In genomic region chr2:23586691-23587090, GRCh38 we compare ENCODE assay signal across 22 cellular contexts.
A peak's percentile ranks its signal among the peaks of the same experiment; 100 is the strongest.
DNase-seq lines count a peak whose midpoint lies in the region; ATAC-seq, FAIRE-seq and TF ChIP-seq lines count a peak whose summit lies in the region.
"Had no signal": no experiment of that assay in that cellular context is flagged by ENCODE, and none has a peak within 500 bp of the region (broad histone marks: within the 10 kb centered on the region; RNA-seq: fewer than 3 reads in every experiment).

No MANE protein-coding gene starts in this region.

- peak overlapping the region; percentile 37 for H2BK15ac ChIP-seq in neuronal stem cell (ENCODE audit: low read length)

- H3K14ac ChIP-seq in neuronal stem cell (ENCODE audit: low read length), result no peak overlapping the region

- no peak overlapping the region for H3K9ac ChIP-seq in kidney (ENCODE audit: low read length in 2 of 2)
- H3K9ac ChIP-seq in neuronal stem cell (ENCODE audit: low read depth, low read length, poor library complexity), result no peak overlapping the region
- H3K9ac ChIP-seq: GM23248, KMS-11 had no signal

- H3K27me3 ChIP-seq in neuronal stem cell (ENCODE audit: control insufficient read depth in 3 of 3, insufficient read depth in 3 of 3, low read depth in 1 of 3, low read length in 3 of 3), result no peaks in the 10 kb centered on the region
- H3K27me3 ChIP-seq: SJCRH30 had no signal

- no peak overlapping the region for H3K4me2 ChIP-seq in neuronal stem cell (ENCODE audit: insufficient read depth, low read length, poor library complexity, severe bottlenecking)
- H3K4me2 ChIP-seq: KMS-11 had no signal

- no peak overlapping the region for H3K27ac ChIP-seq in kidney (ENCODE audit: low read depth in 2 of 2, low read length in 2 of 2)
- H3K27ac ChIP-seq in neuronal stem cell (replicated peaks; ENCODE audit: low read length), result no peak overlapping the region
- H3K27ac ChIP-seq: 22Rv1, GM23248, KMS-11, RWPE1, SJCRH30 had no signal

- H2BK120ac ChIP-seq in neuronal stem cell (ENCODE audit: low read depth, low read length), result no peak overlapping the region

- H3K36me3 ChIP-seq in kidney (ENCODE audit: control insufficient read depth in 1 of 2, insufficient read depth in 2 of 2, low read length in 2 of 2) (no peaks in the 10 kb centered on the region), neuronal stem cell (replicated peaks in 1 of 2; ENCODE audit: control insufficient read depth in 2 of 2, insufficient read depth in 2 of 2, low read length in 2 of 2) (no peaks in the 10 kb centered on the region)

- no peaks in the 10 kb centered on the region for H3K36me3 Mint-ChIP-seq in stimulated activated effector memory CD8-positive, alpha-beta T cell treated with anti-CD3 and anti-CD28 coated beads, Interleukin-12 subunit alpha, Interleukin-12 subunit beta, amount 100 ng/mL, for 72 hours
- H3K36me3 Mint-ChIP-seq: CD8-positive, alpha-beta T cell had no signal

- H3K9me3 Mint-ChIP-seq in stimulated activated effector memory CD8-positive, alpha-beta T cell treated with anti-CD3 and anti-CD28 coated beads, Interleukin-12 subunit alpha, Interleukin-12 subunit beta, amount 100 ng/mL, for 72 hours, result no peaks in the 10 kb centered on the region
- H3K9me3 Mint-ChIP-seq: CD8-positive, alpha-beta T cell had no signal

- H3K4me3 ChIP-seq in kidney (ENCODE audit: low read length in 2 of 2) (no peak overlapping the region), neuronal stem cell (ENCODE audit: low read length in 2 of 2) (no peak overlapping the region)
- H3K4me3 ChIP-seq: GM12878, GM23248, SJCRH30 had no signal

- no peak overlapping the region for H2BK12ac ChIP-seq in neuronal stem cell (ENCODE audit: low read length)

- TF ChIP-seq CTCF in kidney (IDR thresholded peaks at IDR 0.05; ENCODE audit: borderline replicate concordance, extremely low read depth, insufficient read depth), result no peak

- WGBS in neuronal stem cell (ENCODE audit: extremely low coverage in 2 of 2, insufficient read length in 2 of 2, insufficient replicate concordance in 1 of 2), 2 donors, result no CpG with 5 or more reads among the region's 9 CpGs

- H3K27ac Mint-ChIP-seq in stimulated activated effector memory CD8-positive, alpha-beta T cell treated with anti-CD3 and anti-CD28 coated beads, Interleukin-12 subunit alpha, Interleukin-12 subunit beta, amount 100 ng/mL, for 72 hours, result no peak overlapping the region
- H3K27ac Mint-ChIP-seq: CD8-positive, alpha-beta T cell had no signal

- ATAC-seq in stimulated activated effector memory CD8-positive, alpha-beta T cell treated with anti-CD3 and anti-CD28 coated beads, Interleukin-12 subunit alpha, Interleukin-12 subunit beta, amount 100 ng/mL, for 72 hours, result no peak
- no peak for ATAC-seq in GM18867 (IDR thresholded peaks at IDR 0.05; ENCODE audit: unreplicated experiment)
- ATAC-seq: CD8-positive, alpha-beta T cell; GM12878; HepG2; PC-3 had no signal

- no peak overlapping the region for H3K23ac ChIP-seq in neuronal stem cell (ENCODE audit: low read depth, low read length, poor library complexity)

- H3K9me3 ChIP-seq in kidney (ENCODE audit: control insufficient read depth in 1 of 2, low read length in 2 of 2), result no peaks in the 10 kb centered on the region
- no peaks in the 10 kb centered on the region for H3K9me3 ChIP-seq in neuronal stem cell (replicated peaks in 1 of 2; ENCODE audit: control insufficient read depth in 2 of 2, insufficient read depth in 1 of 2, low read depth in 1 of 2, low read length in 2 of 2)
- H3K9me3 ChIP-seq: SJCRH30 had no signal

- no peaks in the 10 kb centered on the region for H3K4me1 ChIP-seq in kidney (ENCODE audit: control insufficient read depth in 1 of 2, insufficient read depth in 1 of 2, low read depth in 1 of 2, low read length in 2 of 2)
- H3K4me1 ChIP-seq in neuronal stem cell (ENCODE audit: control insufficient read depth in 2 of 2, insufficient read depth in 1 of 2, low read depth in 1 of 2, low read length in 2 of 2), result peaks cover 9 to 15% of the 10 kb centered on the region in 2 donors

- H3K4ac ChIP-seq in neuronal stem cell (ENCODE audit: low read length), result no peak overlapping the region

- intact Hi-C loops in kidney (cut with DNase I), result no loop called here

- no peak overlapping the region for H3K4me3 Mint-ChIP-seq in stimulated activated effector memory CD8-positive, alpha-beta T cell treated with anti-CD3 and anti-CD28 coated beads, Interleukin-12 subunit alpha, Interleukin-12 subunit beta, amount 100 ng/mL, for 72 hours
- H3K4me3 Mint-ChIP-seq: CD8-positive, alpha-beta T cell had no signal

- no peak for FAIRE-seq in kidney (lab: Jason Lieb, UNC)
- FAIRE-seq: G401.6, GM12878, HepG2 had no signal

- no peaks in the 10 kb centered on the region for H3K79me1 ChIP-seq in neuronal stem cell (ENCODE audit: low read depth, low read length)

- H3K18ac ChIP-seq in neuronal stem cell (ENCODE audit: low read length), result peak overlapping the region; percentile 81

- H2AK5ac ChIP-seq in neuronal stem cell (ENCODE audit: low read depth, low read length), result no peak overlapping the region

- H2BK5ac ChIP-seq in neuronal stem cell (ENCODE audit: low read length), result no peak overlapping the region

- no peak overlapping the region for H4K91ac ChIP-seq in neuronal stem cell (ENCODE audit: low read depth, low read length, poor library complexity)

- H3K4me1 Mint-ChIP-seq in stimulated activated effector memory CD8-positive, alpha-beta T cell treated with anti-CD3 and anti-CD28 coated beads, Interleukin-12 subunit alpha, Interleukin-12 subunit beta, amount 100 ng/mL, for 72 hours, result no peaks in the 10 kb centered on the region

- no peak overlapping the region for H2AFZ ChIP-seq in neuronal stem cell (ENCODE audit: low read length)
- H2AFZ ChIP-seq: GM23248 had no signal

- H4K8ac ChIP-seq in neuronal stem cell (ENCODE audit: low read depth, low read length), result no peak overlapping the region

- DNase-seq in NCI-H2171 treated with DMSO at 0.1 percent for 48 hours (lab: John Stamatoyannopoulos, UW), result peak; percentile 14
- no peak for DNase-seq in NCI-H2171 (lab: John Stamatoyannopoulos, UW)
- DNase-seq in kidney, result peak; percentile 43
- no peak for DNase-seq in neuronal stem cell (ENCODE audit: low spot score)
- DNase-seq in stimulated activated CD4-positive, alpha-beta T cell treated with anti-CD3 and anti-CD28 coated beads, Interleukin-15, amount 100 ng/mL, for 24 hours, result no peak
- no peak for DNase-seq in stimulated activated effector memory CD8-positive, alpha-beta T cell treated with anti-CD3 and anti-CD28 coated beads, Interleukin-12 subunit alpha, Interleukin-12 subunit beta, amount 100 ng/mL, for 72 hours (ENCODE audit: low spot score in 2 of 2)
- no peak for DNase-seq in DMS 273 treated with DMSO at 0.1 percent for 48 hours (lab: John Stamatoyannopoulos, UW)
- DNase-seq: CD8-positive, alpha-beta T cell; GM23248; NCI-H1048; NCI-H1436 treated with DMSO at 0.1 percent for 48 hours; NCI-H226; NCI-H526 treated with DMSO at 0.1 percent for 48 hours; PC-3; SJCRH30 had no signal

Comparison
In these comparisons a context has a peak if more than half of its experiments do, and no peak if none do; other contexts are left out.
1. DNase-seq: peak in NCI-H2171 treated with DMSO at 0.1 percent for 48 hours (single experiment) and kidney (single experiment); none in NCI-H2171 (single experiment), neuronal stem cell (single experiment), stimulated activated CD4-positive, alpha-beta T cell treated with anti-CD3 and anti-CD28 coated beads, Interleukin-15, amount 100 ng/mL, for 24 hours (single experiment), stimulated activated effector memory CD8-positive, alpha-beta T cell treated with anti-CD3 and anti-CD28 coated beads, Interleukin-12 subunit alpha, Interleukin-12 subunit beta, amount 100 ng/mL, for 72 hours (0 of 2) and DMS 273 treated with DMSO at 0.1 percent for 48 hours (single experiment).